ENCODE assay signal across 9 cellular contexts in the genomic region with DNA sequence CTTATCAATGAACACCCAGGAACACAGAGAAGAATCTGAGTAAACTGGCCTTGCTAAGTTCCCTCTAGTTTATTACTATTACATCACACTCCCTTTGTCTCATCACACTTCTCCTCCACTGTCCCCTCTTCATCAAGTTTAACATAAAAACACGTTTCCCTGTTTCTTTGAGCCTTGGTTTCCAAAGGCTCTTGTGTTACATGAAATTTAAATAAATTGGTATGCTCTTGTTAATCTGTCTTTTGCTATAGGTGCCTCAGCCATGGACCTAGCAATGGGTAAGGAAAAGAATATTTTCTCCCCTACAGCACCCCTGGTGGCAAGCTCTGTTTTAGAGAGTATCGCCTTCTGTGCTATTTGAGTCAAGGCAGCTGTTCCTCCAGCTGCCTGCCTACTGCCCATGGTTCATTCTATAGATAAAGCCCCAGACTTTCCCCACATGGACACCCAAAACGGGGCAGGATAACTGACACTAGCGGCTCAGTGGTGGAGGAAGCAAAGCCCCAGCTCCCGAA. TPM values are rescaled to one million over a fixed set of nuclear protein-coding genes. Genes with fewer than 3 reads are reported as not detected.
DNase-seq lines count a peak whose midpoint lies in the region; ATAC-seq and TF ChIP-seq lines count a peak whose summit lies in the region.
"Had no signal": no experiment of that assay in that cellular context is flagged by ENCODE, and none has a peak within 500 bp of the region (broad histone marks: within the 10 kb centered on the region; RNA-seq: fewer than 3 reads in every experiment).

No MANE protein-coding gene starts in this region.

- no peaks in the 10 kb centered on the region for H3K36me3 Mint-ChIP-seq in WTC11

- no peak overlapping the region for H3K4me3 Mint-ChIP-seq in WTC11
- H3K4me3 Mint-ChIP-seq: dendritic cell treated with granulocyte-macrophage colony-stimulating factor and Interleukin-4, amounts not matched to agents 40 ng/mL and 50 ng/mL, for 4 days had no signal

- peak overlapping the region; percentile 71; the same call in 1 of the 2 replicates for H3K27ac Mint-ChIP-seq in WTC11
- H3K27ac Mint-ChIP-seq: dendritic cell treated with granulocyte-macrophage colony-stimulating factor and Interleukin-4, amounts not matched to agents 40 ng/mL and 50 ng/mL, for 4 days had no signal

- TF ChIP-seq CTCF in WTC11 (IDR thresholded peaks at IDR 0.05) = peak; percentile 36; the same call in 1 of the 2 replicates

- no peaks in the 10 kb centered on the region for H3K27me3 Mint-ChIP-seq in WTC11 (ENCODE audit: low read depth)
- H3K27me3 Mint-ChIP-seq: dendritic cell treated with granulocyte-macrophage colony-stimulating factor and Interleukin-4, amounts not matched to agents 40 ng/mL and 50 ng/mL, for 4 days had no signal

- peaks cover 4% of the 10 kb centered on the region for H3K9me3 Mint-ChIP-seq in WTC11
- H3K9me3 Mint-ChIP-seq: dendritic cell treated with granulocyte-macrophage colony-stimulating factor and Interleukin-4, amounts not matched to agents 40 ng/mL and 50 ng/mL, for 4 days had no signal

- CTCF ChIA-PET in WTC11 (lab: Charles Lee) = interaction anchor here (0.6 to 4.0 kb wide), 30 partner anchors 9 to 566 kb away, joined by 3 to 39 read pairs (median 4); no protein-coding TSS in a partner anchor

- ATAC-seq in WTC11 (peak; percentile 94), GM18861 (IDR thresholded peaks at IDR 0.05; ENCODE audit: unreplicated experiment) (no peak)

- POLR2A ChIA-PET in WTC11 (lab: Charles Lee) = interaction anchor here (0.7 to 1.2 kb wide), 3 partner anchors 10 to 121 kb away, joined by 3 to 5 read pairs (median 3); no protein-coding TSS in a partner anchor

- peaks cover 28% of the 10 kb centered on the region for H3K4me1 Mint-ChIP-seq in WTC11

- DNase-seq in stimulated activated CD4-positive, alpha-beta T cell treated with anti-CD3 and anti-CD28 coated beads, Interleukin-1b, Interleukin-23, amount 100 ng/mL, for 48 hours = peak; percentile 6
- no peak for DNase-seq in stimulated activated CD4-positive, alpha-beta T cell treated with anti-CD3 and anti-CD28 coated beads, Interleukin-12 subunit alpha, Interleukin-12 subunit beta, amount 100 ng/mL, for 4 hours
- DNase-seq in HT-29 (ENCODE audit: low spot score) (peak; percentile 77), WTC11 (ENCODE audit: low spot score) (peak; percentile 52), iPS-NIHi11 (ENCODE audit: low spot score) (peak; percentile 75), hippocampal formation (lab: John Stamatoyannopoulos, UW) (no peak), NCI-H1105 treated with DMSO at 0.1 percent for 48 hours (lab: John Stamatoyannopoulos, UW) (no peak)

TF ChIP-seq in WTC11, 78 proteins besides CTCF, POLR2A, EP300 and RAD21:
- TF ChIP-seq E2F4 (CRISPR knock-in tag; IDR thresholded peaks at IDR 0.05; ENCODE audit: borderline replicate concordance, low read depth) (no peak), ZNF263 (CRISPR knock-in tag; IDR thresholded peaks at IDR 0.05; ENCODE audit: low read depth) (no peak), ZSCAN18 (CRISPR knock-in tag; IDR thresholded peaks at IDR 0.05) (no peak)
- TF ChIP-seq, protein P1, sequence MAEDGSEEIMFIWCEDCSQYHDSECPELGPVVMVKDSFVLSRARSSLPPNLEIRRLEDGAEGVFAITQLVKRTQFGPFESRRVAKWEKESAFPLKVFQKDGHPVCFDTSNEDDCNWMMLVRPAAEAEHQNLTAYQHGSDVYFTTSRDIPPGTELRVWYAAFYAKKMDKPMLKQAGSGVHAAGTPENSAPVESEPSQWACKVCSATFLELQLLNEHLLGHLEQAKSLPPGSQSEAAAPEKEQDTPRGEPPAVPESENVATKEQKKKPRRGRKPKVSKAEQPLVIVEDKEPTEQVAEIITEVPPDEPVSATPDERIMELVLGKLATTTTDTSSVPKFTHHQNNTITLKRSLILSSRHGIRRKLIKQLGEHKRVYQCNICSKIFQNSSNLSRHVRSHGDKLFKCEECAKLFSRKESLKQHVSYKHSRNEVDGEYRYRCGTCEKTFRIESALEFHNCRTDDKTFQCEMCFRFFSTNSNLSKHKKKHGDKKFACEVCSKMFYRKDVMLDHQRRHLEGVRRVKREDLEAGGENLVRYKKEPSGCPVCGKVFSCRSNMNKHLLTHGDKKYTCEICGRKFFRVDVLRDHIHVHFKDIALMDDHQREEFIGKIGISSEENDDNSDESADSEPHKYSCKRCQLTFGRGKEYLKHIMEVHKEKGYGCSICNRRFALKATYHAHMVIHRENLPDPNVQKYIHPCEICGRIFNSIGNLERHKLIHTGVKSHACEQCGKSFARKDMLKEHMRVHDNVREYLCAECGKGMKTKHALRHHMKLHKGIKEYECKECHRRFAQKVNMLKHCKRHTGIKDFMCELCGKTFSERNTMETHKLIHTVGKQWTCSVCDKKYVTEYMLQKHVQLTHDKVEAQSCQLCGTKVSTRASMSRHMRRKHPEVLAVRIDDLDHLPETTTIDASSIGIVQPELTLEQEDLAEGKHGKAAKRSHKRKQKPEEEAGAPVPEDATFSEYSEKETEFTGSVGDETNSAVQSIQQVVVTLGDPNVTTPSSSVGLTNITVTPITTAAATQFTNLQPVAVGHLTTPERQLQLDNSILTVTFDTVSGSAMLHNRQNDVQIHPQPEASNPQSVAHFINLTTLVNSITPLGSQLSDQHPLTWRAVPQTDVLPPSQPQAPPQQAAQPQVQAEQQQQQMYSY (CRISPR knock-in tag; IDR thresholded peaks at IDR 0.05) = no peak
- TF ChIP-seq, protein P2, sequence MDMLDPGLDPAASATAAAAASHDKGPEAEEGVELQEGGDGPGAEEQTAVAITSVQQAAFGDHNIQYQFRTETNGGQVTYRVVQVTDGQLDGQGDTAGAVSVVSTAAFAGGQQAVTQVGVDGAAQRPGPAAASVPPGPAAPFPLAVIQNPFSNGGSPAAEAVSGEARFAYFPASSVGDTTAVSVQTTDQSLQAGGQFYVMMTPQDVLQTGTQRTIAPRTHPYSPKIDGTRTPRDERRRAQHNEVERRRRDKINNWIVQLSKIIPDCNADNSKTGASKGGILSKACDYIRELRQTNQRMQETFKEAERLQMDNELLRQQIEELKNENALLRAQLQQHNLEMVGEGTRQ (CRISPR knock-in tag; IDR thresholded peaks at IDR 0.05) = no peak

RNA-seq across cellular contexts. Expression of gene TGIF1, which starts 31.8 kb away (rescaled TPM):
- total RNA-seq in HT-29 (2014; rRNA removed; shearing (Covaris generic)) = 241 and 264 TPM in 2 replicates
- 201 to 210 TPM (median 206 TPM) in 3 replicates for total RNA-seq in WTC11 (2021)

Comparison
In these comparisons a context has a peak if more than half of its experiments do, and no peak if none do; other contexts are left out.
1. DNase-seq: peak in stimulated activated CD4-positive, alpha-beta T cell treated with anti-CD3 and anti-CD28 coated beads, Interleukin-1b, Interleukin-23, amount 100 ng/mL, for 48 hours (single experiment), HT-29 (single experiment), WTC11 (single experiment) and iPS-NIHi11 (single experiment); none in stimulated activated CD4-positive, alpha-beta T cell treated with anti-CD3 and anti-CD28 coated beads, Interleukin-12 subunit alpha, Interleukin-12 subunit beta, amount 100 ng/mL, for 4 hours (single experiment), hippocampal formation (0 of 2) and NCI-H1105 treated with DMSO at 0.1 percent for 48 hours (single experiment).